37 cellular contexts compared by ENCODE assay signal in the genomic region with DNA sequence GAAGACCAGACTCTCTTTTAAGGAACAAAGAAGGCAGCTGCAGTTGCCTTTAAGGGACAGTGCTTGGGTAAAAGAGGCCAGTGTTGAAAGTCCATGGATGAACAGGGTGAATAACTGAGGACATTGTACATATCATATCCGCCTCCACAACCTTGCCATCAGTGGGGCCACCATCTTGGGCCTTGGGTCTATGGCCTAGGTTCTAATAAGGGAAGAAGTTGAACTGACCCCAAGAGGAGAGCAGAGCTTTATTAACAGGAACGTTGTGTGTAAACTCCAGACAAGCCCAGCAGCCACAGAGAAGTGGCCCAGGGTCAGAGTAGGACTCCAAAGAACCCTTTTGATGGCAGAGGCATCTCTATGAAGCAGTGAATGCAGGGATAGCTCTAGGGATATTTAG.
"Had no signal": no experiment of that assay in that cellular context is flagged by ENCODE, and none has a peak within 500 bp of the region (broad histone marks: within the 10 kb centered on the region; RNA-seq: fewer than 3 reads in every experiment).

No MANE protein-coding gene starts in this region.

- H3K36me3 ChIP-seq: ascending aorta, brain microvascular endothelial cell, breast epithelium, WERI-Rb-1 had no signal

- H3K27ac Mint-ChIP-seq: activated CD4-positive, alpha-beta memory T cell treated with anti-CD3 and anti-CD28 coated beads, Interleukin-2, amount 10 ng/mL, durations not matched to agents 7 days and 5 days; activated CD4-positive, alpha-beta T cell treated with anti-CD3 and anti-CD28 coated beads for 36 hours; activated CD4-positive, alpha-beta T cell treated with anti-CD3 and anti-CD28 coated beads, Interleukin-2, amount 10 ng/mL, durations not matched to agents 7 days and 5 days; activated CD8-positive, alpha-beta memory T cell treated with anti-CD3 and anti-CD28 coated beads, Interleukin-2, amount 10 ng/mL, durations not matched to agents 7 days and 5 days; activated CD8-positive, alpha-beta T cell treated with anti-CD3 and anti-CD28 coated beads, Interleukin-2, amount 10 ng/mL, durations not matched to agents 7 days and 5 days; activated naive CD4-positive, alpha-beta T cell treated with anti-CD3 and anti-CD28 coated beads, Interleukin-2, amount 10 ng/mL, durations not matched to agents 7 days and 5 days; activated naive CD4-positive, alpha-beta T cell treated with anti-CD3 and anti-CD28 coated beads, Interleukin-2, amount 50 U/mL, for 24 hours; activated naive CD8-positive, alpha-beta T cell; activated naive CD8-positive, alpha-beta T cell treated with anti-CD3 and anti-CD28 coated beads, Interleukin-2, amount 10 ng/mL, durations not matched to agents 7 days and 5 days; activated naive CD8-positive, alpha-beta T cell treated with anti-CD3 and anti-CD28 coated beads, Interleukin-2, amount 50 U/mL, for 24 hours; activated T-cell treated with anti-CD3 and anti-CD28 coated beads, Interleukin-2, amount 50 U/mL, for 24 hours; activated T-helper 2 cell treated with anti-CD3 and anti-CD28 coated beads, Interferon-gamma antibody, Interleukin-2, Interleukin-4, amounts not matched to agents 10 μg/mL and 5 μg/mL and 100 μg/mL, durations not matched to agents 14 hours and 24 hours and 36 hours; T-helper 1 cell treated with Interleukin-12 subunit alpha and Interleukin-12 subunit beta and Interleukin-4 antibody, amounts not matched to agents 30 μg/mL and 1 μg/mL, for 36 hours; T-helper 2 cell treated with Interferon-gamma antibody and Interleukin-4, amounts not matched to agents 5 μg/mL and 100 μg/mL, for 36 hours; WTC11 had no signal

- H3K27me3 Mint-ChIP-seq: activated CD4-positive, alpha-beta T cell treated with anti-CD3 and anti-CD28 coated beads, Interleukin-2, amount 10 ng/mL, durations not matched to agents 7 days and 5 days; activated CD8-positive, alpha-beta memory T cell treated with anti-CD3 and anti-CD28 coated beads, Interleukin-2, amount 10 ng/mL, durations not matched to agents 7 days and 5 days; activated T-cell treated with anti-CD3 and anti-CD28 coated beads, Interleukin-2, amount 50 U/mL, for 24 hours had no signal

- H3K4me3 ChIP-seq: ascending aorta, body of pancreas, breast epithelium had no signal

- H3K27ac ChIP-seq: ascending aorta, body of pancreas, brain microvascular endothelial cell, breast epithelium, WERI-Rb-1 had no signal

- DNase-seq: activated CD4-positive, alpha-beta memory T cell treated with anti-CD3 and anti-CD28 coated beads, Interleukin-2, amount 10 ng/mL, durations not matched to agents 7 days and 5 days; activated CD4-positive, alpha-beta T cell treated with anti-CD3 and anti-CD28 coated beads for 1 hour; activated CD4-positive, alpha-beta T cell treated with anti-CD3 and anti-CD28 coated beads for 36 hours; activated CD4-positive, alpha-beta T cell treated with anti-CD3 and anti-CD28 coated beads for 48 hours; activated CD4-positive, alpha-beta T cell treated with anti-CD3 and anti-CD28 coated beads, Interleukin-2, amount 10 ng/mL, durations not matched to agents 7 days and 5 days; activated CD4-positive, alpha-beta T cell treated with anti-CD3 and anti-CD28 coated beads, Interleukin-2, amount 50 U/mL, for 48 hours; activated CD4-positive, CD25-positive, alpha-beta regulatory T cell; activated CD8-positive, alpha-beta memory T cell treated with anti-CD3 and anti-CD28 coated beads for 24 hours; activated CD8-positive, alpha-beta memory T cell treated with anti-CD3 and anti-CD28 coated beads, Interleukin-2, amount 10 ng/mL, durations not matched to agents 7 days and 5 days; activated CD8-positive, alpha-beta memory T cell treated with anti-CD3 and anti-CD28 coated beads, Interleukin-2, amount 50 U/mL, for 48 hours; activated CD8-positive, alpha-beta T cell treated with anti-CD3 and anti-CD28 coated beads, Interleukin-2, amount 10 ng/mL, durations not matched to agents 7 days and 5 days; activated effector memory CD4-positive, alpha-beta T cell treated with Interleukin-2 at 50 U/mL for 16 hours; activated gamma-delta T cell; activated naive CD4-positive, alpha-beta T cell treated with anti-CD3 and anti-CD28 coated beads, Interleukin-2, amount 10 ng/mL, durations not matched to agents 7 days and 5 days; activated naive CD4-positive, alpha-beta T cell treated with Interleukin-2 at 50 U/mL for 16 hours; activated naive CD8-positive, alpha-beta T cell treated with anti-CD3 and anti-CD28 coated beads, Interleukin-2, amount 10 ng/mL, durations not matched to agents 7 days and 5 days; activated naive CD8-positive, alpha-beta T cell treated with anti-CD3 and anti-CD28 coated beads, Interleukin-2, amount 50 U/mL, for 24 hours; activated T-cell treated with anti-CD3 and anti-CD28 coated beads, Interleukin-2, amount 50 U/mL, for 24 hours; activated T-cell treated with anti-CD3 and anti-CD28 coated beads, Interleukin-2, amount 50 U/mL, for 48 hours; amygdala; anterior cingulate cortex; body of pancreas; brain microvascular endothelial cell; central memory CD4-positive, alpha-beta T cell; SW 1271; T-helper 1 cell; T-helper 2 cell; T-helper 9 cell; WERI-Rb-1 had no signal

- H3K27me3 ChIP-seq: ascending aorta, body of pancreas, brain microvascular endothelial cell, breast epithelium had no signal

- H3K36me3 Mint-ChIP-seq: activated CD8-positive, alpha-beta memory T cell treated with anti-CD3 and anti-CD28 coated beads, Interleukin-2, amount 10 ng/mL, durations not matched to agents 7 days and 5 days; activated naive CD4-positive, alpha-beta T cell treated with anti-CD3 and anti-CD28 coated beads, Interleukin-2, amount 10 ng/mL, durations not matched to agents 7 days and 5 days; activated naive CD4-positive, alpha-beta T cell treated with anti-CD3 and anti-CD28 coated beads, Interleukin-2, amount 50 U/mL, for 24 hours; activated naive CD8-positive, alpha-beta T cell; activated naive CD8-positive, alpha-beta T cell treated with anti-CD3 and anti-CD28 coated beads, Interleukin-2, amount 10 ng/mL, durations not matched to agents 7 days and 5 days; WTC11 had no signal

- H3K9me3 Mint-ChIP-seq: activated CD4-positive, alpha-beta memory T cell treated with anti-CD3 and anti-CD28 coated beads, Interleukin-2, amount 10 ng/mL, durations not matched to agents 7 days and 5 days; activated CD4-positive, alpha-beta T cell treated with anti-CD3 and anti-CD28 coated beads, Interleukin-2, amount 10 ng/mL, durations not matched to agents 7 days and 5 days; activated naive CD4-positive, alpha-beta T cell treated with anti-CD3 and anti-CD28 coated beads, Interleukin-2, amount 10 ng/mL, durations not matched to agents 7 days and 5 days; activated naive CD4-positive, alpha-beta T cell treated with anti-CD3 and anti-CD28 coated beads, Interleukin-2, amount 50 U/mL, for 24 hours; activated naive CD8-positive, alpha-beta T cell treated with anti-CD3 and anti-CD28 coated beads, Interleukin-2, amount 10 ng/mL, durations not matched to agents 7 days and 5 days; activated naive CD8-positive, alpha-beta T cell treated with anti-CD3 and anti-CD28 coated beads, Interleukin-2, amount 50 U/mL, for 24 hours; activated T-cell treated with anti-CD3 and anti-CD28 coated beads, Interleukin-2, amount 50 U/mL, for 24 hours; activated T-helper 2 cell treated with anti-CD3 and anti-CD28 coated beads, Interferon-gamma antibody, Interleukin-2, Interleukin-4, amounts not matched to agents 10 μg/mL and 5 μg/mL and 100 μg/mL, durations not matched to agents 14 hours and 24 hours and 36 hours; T-helper 1 cell treated with Interleukin-12 subunit alpha and Interleukin-12 subunit beta and Interleukin-4 antibody, amounts not matched to agents 30 μg/mL and 1 μg/mL, for 36 hours; T-helper 2 cell treated with Interferon-gamma antibody and Interleukin-4, amounts not matched to agents 5 μg/mL and 100 μg/mL, for 36 hours had no signal

- H3K9me3 ChIP-seq: ascending aorta, body of pancreas, breast epithelium had no signal

- H3K4me3 Mint-ChIP-seq: activated CD4-positive, alpha-beta memory T cell treated with anti-CD3 and anti-CD28 coated beads, Interleukin-2, amount 10 ng/mL, durations not matched to agents 7 days and 5 days; activated CD4-positive, alpha-beta T cell treated with anti-CD3 and anti-CD28 coated beads for 36 hours; activated CD4-positive, alpha-beta T cell treated with anti-CD3 and anti-CD28 coated beads, Interleukin-2, amount 10 ng/mL, durations not matched to agents 7 days and 5 days; activated CD8-positive, alpha-beta memory T cell treated with anti-CD3 and anti-CD28 coated beads, Interleukin-2, amount 10 ng/mL, durations not matched to agents 7 days and 5 days; activated CD8-positive, alpha-beta T cell treated with anti-CD3 and anti-CD28 coated beads, Interleukin-2, amount 10 ng/mL, durations not matched to agents 7 days and 5 days; activated naive CD4-positive, alpha-beta T cell treated with anti-CD3 and anti-CD28 coated beads, Interleukin-2, amount 10 ng/mL, durations not matched to agents 7 days and 5 days; activated naive CD4-positive, alpha-beta T cell treated with anti-CD3 and anti-CD28 coated beads, Interleukin-2, amount 50 U/mL, for 24 hours; activated naive CD8-positive, alpha-beta T cell; activated naive CD8-positive, alpha-beta T cell treated with anti-CD3 and anti-CD28 coated beads, Interleukin-2, amount 10 ng/mL, durations not matched to agents 7 days and 5 days; activated naive CD8-positive, alpha-beta T cell treated with anti-CD3 and anti-CD28 coated beads, Interleukin-2, amount 50 U/mL, for 24 hours; activated T-cell treated with anti-CD3 and anti-CD28 coated beads, Interleukin-2, amount 50 U/mL, for 24 hours; T-helper 1 cell treated with Interleukin-12 subunit alpha and Interleukin-12 subunit beta and Interleukin-4 antibody, amounts not matched to agents 30 μg/mL and 1 μg/mL, for 36 hours; T-helper 2 cell treated with Interferon-gamma antibody and Interleukin-4, amounts not matched to agents 5 μg/mL and 100 μg/mL, for 36 hours; WTC11 had no signal

- H3K4me1 ChIP-seq: ascending aorta, body of pancreas, breast epithelium had no signal

- H3K4me1 Mint-ChIP-seq: activated CD4-positive, alpha-beta memory T cell treated with anti-CD3 and anti-CD28 coated beads, Interleukin-2, amount 10 ng/mL, durations not matched to agents 7 days and 5 days; activated CD4-positive, alpha-beta T cell treated with anti-CD3 and anti-CD28 coated beads for 36 hours; activated CD4-positive, alpha-beta T cell treated with anti-CD3 and anti-CD28 coated beads, Interleukin-2, amount 10 ng/mL, durations not matched to agents 7 days and 5 days; activated CD8-positive, alpha-beta memory T cell treated with anti-CD3 and anti-CD28 coated beads, Interleukin-2, amount 10 ng/mL, durations not matched to agents 7 days and 5 days; activated naive CD4-positive, alpha-beta T cell treated with anti-CD3 and anti-CD28 coated beads, Interleukin-2, amount 10 ng/mL, durations not matched to agents 7 days and 5 days; activated naive CD4-positive, alpha-beta T cell treated with anti-CD3 and anti-CD28 coated beads, Interleukin-2, amount 50 U/mL, for 24 hours; activated naive CD8-positive, alpha-beta T cell treated with anti-CD3 and anti-CD28 coated beads, Interleukin-2, amount 10 ng/mL, durations not matched to agents 7 days and 5 days; activated naive CD8-positive, alpha-beta T cell treated with anti-CD3 and anti-CD28 coated beads, Interleukin-2, amount 50 U/mL, for 24 hours; WTC11 had no signal
